In the genomic region with DNA sequence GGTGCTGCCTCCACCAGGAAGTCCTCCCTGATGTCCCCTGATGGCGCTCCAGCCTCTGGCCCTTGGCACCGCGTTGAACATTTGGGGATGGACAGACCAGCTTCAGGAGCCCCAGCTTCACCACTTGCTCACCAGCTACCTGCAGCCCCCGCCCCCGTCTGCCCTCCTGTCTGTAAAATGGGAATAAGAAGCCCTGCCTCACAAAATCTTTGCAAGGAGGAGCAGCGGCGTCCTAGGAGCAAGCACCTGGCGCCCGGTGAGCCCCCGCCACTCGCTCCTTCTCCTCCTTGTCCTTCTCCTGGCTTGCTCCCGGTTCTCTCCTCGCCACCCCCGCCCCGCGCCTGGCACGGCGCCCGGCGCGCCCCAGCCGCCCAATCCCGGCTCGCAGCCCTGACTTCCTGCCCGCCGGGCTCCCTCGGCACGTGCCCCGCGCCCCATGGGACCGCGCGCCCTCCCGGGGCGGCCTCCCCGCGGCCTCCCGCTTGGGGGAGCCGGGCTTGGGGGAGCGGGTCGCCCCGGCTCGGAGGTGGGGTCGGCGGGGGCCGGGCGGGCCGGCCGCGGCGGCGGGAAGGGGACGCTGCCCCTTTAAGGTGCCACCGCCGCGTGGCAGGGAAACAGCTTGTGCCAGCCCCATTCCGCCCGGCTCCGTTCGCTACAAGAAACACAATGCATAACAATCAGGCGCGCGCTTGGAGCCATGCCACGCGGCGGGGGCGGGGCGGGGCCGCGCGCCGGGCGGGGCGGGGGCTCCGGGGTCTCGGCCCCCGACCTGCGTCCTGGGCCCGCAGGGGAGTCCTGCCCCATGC, we compare ENCODE assay signal across 7 cellular contexts. TPM values are rescaled to one million over a fixed set of nuclear protein-coding genes. Genes with fewer than 3 reads are reported as not detected.
DNase-seq lines count a peak whose midpoint lies in the region; ATAC-seq and TF ChIP-seq lines count a peak whose summit lies in the region.

No MANE protein-coding gene starts in this region.

- peaks cover 5% of the 10 kb centered on the region for H3K36me3 Mint-ChIP-seq in glutamatergic neuron (ENCODE audit: unreplicated experiment)

- H3K27ac ChIP-seq in lower lobe of right lung, result peak overlapping the region; percentile 37

- H3K27ac Mint-ChIP-seq in glutamatergic neuron (ENCODE audit: unreplicated experiment), result no peak overlapping the region

- peaks cover 2% of the 10 kb centered on the region for H3K9me3 Mint-ChIP-seq in glutamatergic neuron (ENCODE audit: unreplicated experiment)

- peak; percentile 37 for TF ChIP-seq POLR2A in GM18951 (IDR thresholded peaks at IDR 0.05; ENCODE audit: extremely low read depth, insufficient read depth, insufficient read length)

- peaks cover 2% of the 10 kb centered on the region for H3K27me3 ChIP-seq in lower lobe of right lung (ENCODE audit: low read depth)

- peaks cover 5% of the 10 kb centered on the region for H3K4me1 Mint-ChIP-seq in glutamatergic neuron (ENCODE audit: low read depth, unreplicated experiment)

- TF ChIP-seq CTCF in choroid plexus epithelial cell (conservative IDR thresholded peaks at IDR 0.05; ENCODE audit: low read depth, low read length), result no peak
- no peak for TF ChIP-seq CTCF in lower lobe of right lung (IDR thresholded peaks at IDR 0.05)
- no peak for TF ChIP-seq CTCF in glutamatergic neuron (IDR thresholded peaks at IDR 0.05; ENCODE audit: partially characterized antibody, unreplicated experiment)

- H3K9me3 ChIP-seq in lower lobe of right lung, result no peaks in the 10 kb centered on the region

- H3K4me3 Mint-ChIP-seq in glutamatergic neuron (ENCODE audit: unreplicated experiment), result no peak overlapping the region

- peaks cover 18% of the 10 kb centered on the region for H3K4me1 ChIP-seq in lower lobe of right lung

- in situ Hi-C loops in GM18951 (cut with MboI; ENCODE audit: low sequenced_read_pairs, unreplicated experiment), result no loop called here

- H3K4me3 ChIP-seq in choroid plexus epithelial cell (ENCODE audit: low read depth, low read length) (peak overlapping the region; percentile 37), lower lobe of right lung (peak overlapping the region; percentile 54)

- no peaks in the 10 kb centered on the region for H3K36me3 ChIP-seq in lower lobe of right lung

- H3K27me3 Mint-ChIP-seq in glutamatergic neuron (ENCODE audit: unreplicated experiment), result no peaks in the 10 kb centered on the region

- DNase-seq in NCI-H2171 treated with DMSO at 0.1 percent for 48 hours (lab: John Stamatoyannopoulos, UW), result peak; percentile 90
- peak; percentile 40 for DNase-seq in activated CD4-positive, alpha-beta T cell treated with anti-CD3 and anti-CD28 coated beads for 1 hour
- DNase-seq in choroid plexus epithelial cell (ENCODE audit: low read depth), result no peak
- DNase-seq in lower lobe of right lung, result peak; percentile 80
- peak; percentile 17 for DNase-seq in stimulated activated CD8-positive, alpha-beta memory T cell treated with anti-CD3 and anti-CD28 coated beads, Interleukin-4, amount 100 ng/mL, for 1 hour (ENCODE audit: low read depth in 2 of 2, low spot score in 1 of 2)
- DNase-seq in glutamatergic neuron, result no peak

- ATAC-seq in lower lobe of right lung, result peak; percentile 55 to 67

- intact Hi-C loops in lower lobe of right lung (cut with DNase I), result no loop called here

RNA-seq across cellular contexts. Expression of gene PPP1R1B, which starts 9.1 kb away (rescaled TPM):
- total RNA-seq in lower lobe of right lung (23.9 TPM), glutamatergic neuron (ENCODE audit: unreplicated experiment) (not detected)

RNA-seq across cellular contexts. Expression of gene NEUROD2, which starts 9.9 kb away (rescaled TPM):
- not detected for total RNA-seq in lower lobe of right lung
- 6.3 TPM for total RNA-seq in glutamatergic neuron (ENCODE audit: unreplicated experiment)

RNA-seq across cellular contexts. Expression of gene STARD3, which starts 19.3 kb away (rescaled TPM):
- total RNA-seq in lower lobe of right lung, result 76.6 TPM
- total RNA-seq in glutamatergic neuron (ENCODE audit: unreplicated experiment), result 48.0 TPM

RNA-seq across cellular contexts. Expression of gene TCAP, which starts 47.5 kb away (rescaled TPM):
- total RNA-seq in lower lobe of right lung, result 3.7 TPM
- 2.3 TPM for total RNA-seq in glutamatergic neuron (ENCODE audit: unreplicated experiment)

RNA-seq across cellular contexts. Expression of gene PNMT, which starts 50.6 kb away (rescaled TPM):
- total RNA-seq in lower lobe of right lung, result 3.9 TPM
- total RNA-seq in glutamatergic neuron (ENCODE audit: unreplicated experiment), result not detected

Comparison
In these comparisons a context has a peak if more than half of its experiments do, and no peak if none do; other contexts are left out.
1. DNase-seq: peak in NCI-H2171 treated with DMSO at 0.1 percent for 48 hours (single experiment), activated CD4-positive, alpha-beta T cell treated with anti-CD3 and anti-CD28 coated beads for 1 hour (single experiment), lower lobe of right lung (single experiment) and stimulated activated CD8-positive, alpha-beta memory T cell treated with anti-CD3 and anti-CD28 coated beads, Interleukin-4, amount 100 ng/mL, for 1 hour (2 of 2); none in choroid plexus epithelial cell (single experiment) and glutamatergic neuron (single experiment).
2. RNA of gene PPP1R1B, which starts 9.1 kb away (total RNA-seq): 23.9 TPM in lower lobe of right lung (single experiment); not detected in glutamatergic neuron (single experiment); every median in the first group is over 10 times any median in the second.